Comparison of ENCODE assay signal across 8 cellular contexts in the genomic region with DNA sequence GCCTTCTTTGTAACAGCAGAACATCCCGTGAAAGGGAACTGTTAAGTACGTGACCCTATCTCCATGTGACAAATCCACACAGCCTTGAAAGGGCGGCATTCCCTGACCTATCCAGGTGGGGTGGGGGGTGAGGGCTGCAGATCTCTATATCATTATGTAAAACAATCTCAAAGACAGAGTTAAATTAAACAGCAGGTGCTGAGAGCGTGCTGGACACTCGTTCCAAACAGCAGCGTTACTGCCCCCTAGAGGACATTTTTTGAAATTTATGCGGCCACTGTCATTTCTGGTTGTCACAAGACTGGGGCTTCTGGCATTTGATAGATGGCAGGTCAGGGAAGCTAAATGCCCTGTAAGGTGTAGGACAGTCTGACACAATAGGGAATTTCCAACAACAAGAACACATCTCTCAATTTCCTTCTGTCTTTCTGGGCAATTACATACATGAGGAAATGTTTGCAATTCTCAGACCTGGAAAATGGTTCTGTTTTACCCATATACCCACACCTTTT. TPM values are rescaled to one million over a fixed set of nuclear protein-coding genes. Genes with fewer than 3 reads are reported as not detected.
DNase-seq lines count a peak whose midpoint lies in the region; ATAC-seq and TF ChIP-seq lines count a peak whose summit lies in the region.

No MANE protein-coding gene starts in this region.

- no peak overlapping the region for H3K27ac ChIP-seq in GM23338 (ENCODE audit: low read depth)

- intact Hi-C loops in left colon (cut with DNase I, micrococcal nuclease) = loop anchor here in 1 of 2 donors (5.0 kb wide), 1 partner anchor 119 kb away; no protein-coding TSS in a partner anchor

- no peak overlapping the region for H3K4me2 ChIP-seq in GM23338

- H3K9me2 ChIP-seq in GM23338 (ENCODE audit: insufficient read depth) = no peaks in the 10 kb centered on the region

- H3K4me3 Mint-ChIP-seq in GM23338 = no peak overlapping the region; the same call in 2 of the 3 replicates

- H3K4me1 Mint-ChIP-seq in GM23338 = peaks cover 13% of the 10 kb centered on the region

- no peaks in the 10 kb centered on the region for H3K9me3 Mint-ChIP-seq in GM23338

- no peaks in the 10 kb centered on the region for H4K20me1 ChIP-seq in GM23338 (replicated peaks; ENCODE audit: insufficient read depth)

- H3K4me3 ChIP-seq in AG10803 (ENCODE audit: low read length) (no peak overlapping the region), GM23338 (no peak overlapping the region)

- peaks cover under 1% of the 10 kb centered on the region; the same call in 1 of the 2 replicates for H3K27me3 ChIP-seq in GM23338 (ENCODE audit: insufficient read depth)

- H3K79me2 ChIP-seq in GM23338 (replicated peaks; ENCODE audit: insufficient read depth) = no peaks in the 10 kb centered on the region

- peak; percentile 65 for DNase-seq in AG10803 (ENCODE audit: low read depth)
- peak; percentile 93 for DNase-seq in GM23338 (ENCODE audit: low spot score)
- peak; percentile 43 to 80 for DNase-seq in NCI-H446 (lab: John Stamatoyannopoulos, UW)
- DNase-seq in activated CD4-positive, alpha-beta T cell treated with anti-CD3 and anti-CD28 coated beads for 1 hour = peak; percentile 46
- peak; percentile 92 for DNase-seq in cerebellar cortex (ENCODE audit: low spot score)
- peak; percentile 63 to 75 for DNase-seq in left colon
- peak; percentile 45 for DNase-seq in stimulated activated CD8-positive, alpha-beta memory T cell treated with anti-CD3 and anti-CD28 coated beads, Interleukin-12 subunit alpha, Interleukin-12 subunit beta, amount 100 ng/mL, for 1 hour (ENCODE audit: low read depth)

- TF ChIP-seq CTCF in AG10803 (conservative IDR thresholded peaks at IDR 0.05; ENCODE audit: low read length) (peak; percentile 80), GM23338 (conservative IDR thresholded peaks at IDR 0.05; ENCODE audit: low read depth in 2 of 2) (peak; percentile 80 to 87)

- peak; percentile 21 for ATAC-seq in GM23338
- peak; percentile 38 for ATAC-seq in left colon
- ATAC-seq in HG02981 (IDR thresholded peaks at IDR 0.05; ENCODE audit: unreplicated experiment) = no peak

- no peak overlapping the region for H2AFZ ChIP-seq in GM23338

- no peaks in the 10 kb centered on the region for H3K36me3 ChIP-seq in GM23338 (ENCODE audit: insufficient read depth)

- peaks cover 13% of the 10 kb centered on the region for H3K27me3 Mint-ChIP-seq in GM23338 (ENCODE audit: insufficient read depth, low read depth, poor library complexity)

- H3K36me3 Mint-ChIP-seq in GM23338 (ENCODE audit: low read depth) = no peaks in the 10 kb centered on the region

- no peak overlapping the region for H3K27ac Mint-ChIP-seq in GM23338

- no peaks in the 10 kb centered on the region; the same call in 1 of the 2 replicates for H3K4me1 ChIP-seq in GM23338 (ENCODE audit: insufficient read depth)

- H3F3A ChIP-seq in GM23338 (replicated peaks; ENCODE audit: low read depth) = 0 out of 2 replicates have a peak, but pooled peaks cover 2% of the 10 kb centered on the region

TF ChIP-seq in GM23338, 12 proteins besides CTCF, POLR2A, EP300 and RAD21 (continues in another document):
- no peak for TF ChIP-seq NANOG (IDR thresholded peaks at IDR 0.05; ENCODE audit: borderline replicate concordance)
- TF ChIP-seq, protein P1, sequence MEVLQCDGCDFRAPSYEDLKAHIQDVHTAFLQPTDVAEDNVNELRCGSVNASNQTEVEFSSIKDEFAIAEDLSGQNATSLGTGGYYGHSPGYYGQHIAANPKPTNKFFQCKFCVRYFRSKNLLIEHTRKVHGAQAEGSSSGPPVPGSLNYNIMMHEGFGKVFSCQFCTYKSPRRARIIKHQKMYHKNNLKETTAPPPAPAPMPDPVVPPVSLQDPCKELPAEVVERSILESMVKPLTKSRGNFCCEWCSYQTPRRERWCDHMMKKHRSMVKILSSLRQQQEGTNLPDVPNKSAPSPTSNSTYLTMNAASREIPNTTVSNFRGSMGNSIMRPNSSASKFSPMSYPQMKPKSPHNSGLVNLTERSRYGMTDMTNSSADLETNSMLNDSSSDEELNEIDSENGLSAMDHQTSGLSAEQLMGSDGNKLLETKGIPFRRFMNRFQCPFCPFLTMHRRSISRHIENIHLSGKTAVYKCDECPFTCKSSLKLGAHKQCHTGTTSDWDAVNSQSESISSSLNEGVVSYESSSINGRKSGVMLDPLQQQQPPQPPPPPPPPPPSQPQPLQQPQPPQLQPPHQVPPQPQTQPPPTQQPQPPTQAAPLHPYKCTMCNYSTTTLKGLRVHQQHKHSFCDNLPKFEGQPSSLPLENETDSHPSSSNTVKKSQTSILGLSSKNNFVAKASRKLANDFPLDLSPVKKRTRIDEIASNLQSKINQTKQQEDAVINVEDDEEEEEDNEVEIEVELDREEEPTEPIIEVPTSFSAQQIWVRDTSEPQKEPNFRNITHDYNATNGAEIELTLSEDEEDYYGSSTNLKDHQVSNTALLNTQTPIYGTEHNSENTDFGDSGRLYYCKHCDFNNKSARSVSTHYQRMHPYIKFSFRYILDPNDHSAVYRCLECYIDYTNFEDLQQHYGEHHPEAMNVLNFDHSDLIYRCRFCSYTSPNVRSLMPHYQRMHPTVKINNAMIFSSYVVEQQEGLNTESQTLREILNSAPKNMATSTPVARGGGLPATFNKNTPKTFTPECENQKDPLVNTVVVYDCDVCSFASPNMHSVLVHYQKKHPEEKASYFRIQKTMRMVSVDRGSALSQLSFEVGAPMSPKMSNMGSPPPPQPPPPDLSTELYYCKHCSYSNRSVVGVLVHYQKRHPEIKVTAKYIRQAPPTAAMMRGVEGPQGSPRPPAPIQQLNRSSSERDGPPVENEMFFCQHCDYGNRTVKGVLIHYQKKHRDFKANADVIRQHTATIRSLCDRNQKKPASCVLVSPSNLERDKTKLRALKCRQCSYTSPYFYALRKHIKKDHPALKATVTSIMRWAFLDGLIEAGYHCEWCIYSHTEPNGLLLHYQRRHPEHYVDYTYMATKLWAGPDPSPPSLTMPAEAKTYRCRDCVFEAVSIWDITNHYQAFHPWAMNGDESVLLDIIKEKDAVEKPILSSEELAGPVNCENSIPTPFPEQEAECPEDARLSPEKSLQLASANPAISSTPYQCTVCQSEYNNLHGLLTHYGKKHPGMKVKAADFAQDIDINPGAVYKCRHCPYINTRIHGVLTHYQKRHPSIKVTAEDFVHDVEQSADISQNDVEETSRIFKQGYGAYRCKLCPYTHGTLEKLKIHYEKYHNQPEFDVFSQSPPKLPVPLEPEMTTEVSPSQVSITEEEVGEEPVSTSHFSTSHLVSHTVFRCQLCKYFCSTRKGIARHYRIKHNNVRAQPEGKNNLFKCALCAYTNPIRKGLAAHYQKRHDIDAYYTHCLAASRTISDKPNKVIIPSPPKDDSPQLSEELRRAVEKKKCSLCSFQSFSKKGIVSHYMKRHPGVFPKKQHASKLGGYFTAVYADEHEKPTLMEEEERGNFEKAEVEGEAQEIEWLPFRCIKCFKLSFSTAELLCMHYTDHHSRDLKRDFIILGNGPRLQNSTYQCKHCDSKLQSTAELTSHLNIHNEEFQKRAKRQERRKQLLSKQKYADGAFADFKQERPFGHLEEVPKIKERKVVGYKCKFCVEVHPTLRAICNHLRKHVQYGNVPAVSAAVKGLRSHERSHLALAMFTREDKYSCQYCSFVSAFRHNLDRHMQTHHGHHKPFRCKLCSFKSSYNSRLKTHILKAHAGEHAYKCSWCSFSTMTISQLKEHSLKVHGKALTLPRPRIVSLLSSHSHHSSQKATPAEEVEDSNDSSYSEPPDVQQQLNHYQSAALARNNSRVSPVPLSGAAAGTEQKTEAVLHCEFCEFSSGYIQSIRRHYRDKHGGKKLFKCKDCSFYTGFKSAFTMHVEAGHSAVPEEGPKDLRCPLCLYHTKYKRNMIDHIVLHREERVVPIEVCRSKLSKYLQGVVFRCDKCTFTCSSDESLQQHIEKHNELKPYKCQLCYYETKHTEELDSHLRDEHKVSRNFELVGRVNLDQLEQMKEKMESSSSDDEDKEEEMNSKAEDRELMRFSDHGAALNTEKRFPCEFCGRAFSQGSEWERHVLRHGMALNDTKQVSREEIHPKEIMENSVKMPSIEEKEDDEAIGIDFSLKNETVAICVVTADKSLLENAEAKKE (CRISPR knock-in tag; IDR thresholded peaks at IDR 0.05) = no peak

RNA-seq across cellular contexts. Expression of a gene that starts 6.7 kb away (rescaled TPM):
- 157 and 184 TPM in 2 replicates for total RNA-seq in GM23338 (2014; rRNA removed; shearing (Covaris generic))
- polyA plus RNA-seq in GM23338 (2016; fragmentation: Nextera tagmentation; extraction: Ambion mirVana) = 202 and 215 TPM in 2 replicates
- total RNA-seq in left colon = 100 to 1,000 TPM; 137 to 148 TPM

RNA-seq across cellular contexts. Expression of a gene that starts 13.8 kb away (rescaled TPM):
- 193 and 216 TPM in 2 replicates for total RNA-seq in GM23338 (2014; rRNA removed; shearing (Covaris generic))
- polyA plus RNA-seq in GM23338 (2016; fragmentation: Nextera tagmentation; extraction: Ambion mirVana) = 101 and 122 TPM in 2 replicates
- total RNA-seq in left colon = 100 to 1,000 TPM; 439 to 572 TPM

RNA-seq across cellular contexts. Expression of a gene that starts 22.9 kb away (rescaled TPM):
- total RNA-seq in GM23338 (2014; rRNA removed; shearing (Covaris generic)) = 4.0 and 5.5 TPM in 2 replicates
- 3.7 and 6.3 TPM in 2 replicates for polyA plus RNA-seq in GM23338 (2016; fragmentation: Nextera tagmentation; extraction: Ambion mirVana)
- total RNA-seq in left colon = 1 to 10 TPM in 1 of 2 donors, under 1 TPM in 1; 0.46 to 1.5 TPM

RNA-seq across cellular contexts. Expression of a gene that starts 32.3 kb away (rescaled TPM):
- total RNA-seq in GM23338 (2014; rRNA removed; shearing (Covaris generic)) = 26.6 and 35.4 TPM in 2 replicates
- 3.9 and 4.1 TPM in 2 replicates for polyA plus RNA-seq in GM23338 (2016; fragmentation: Nextera tagmentation; extraction: Ambion mirVana)
- under 1 TPM; 0.24 to 0.67 TPM for total RNA-seq in left colon

RNA-seq across cellular contexts. Expression of a gene that starts 58.1 kb away (rescaled TPM):
- total RNA-seq in GM23338 (2014; rRNA removed; shearing (Covaris generic)) = 9.6 and 13.3 TPM in 2 replicates
- 7.8 and 13.9 TPM in 2 replicates for polyA plus RNA-seq in GM23338 (2016; fragmentation: Nextera tagmentation; extraction: Ambion mirVana)
- total RNA-seq in left colon = under 1 TPM; 0.37 to 0.39 TPM
